Comparison of ENCODE assay signal across 1 cellular context in genomic region chr19:19474950-19475781, GRCh38.
TF ChIP-seq lines count a peak whose summit lies in the region.

No MANE protein-coding gene starts in this region.

TF ChIP-seq in H1, 55 proteins besides CTCF, POLR2A, EP300 and RAD21:
- TF ChIP-seq CBX5 (IDR thresholded peaks at IDR 0.05; ENCODE audit: low read depth, low read length) (no peak), YY1 (IDR thresholded peaks at IDR 0.05; ENCODE audit: low read depth, low read length) (0 out of 2 replicates have a peak, but pooled peaks have one; percentile 9)
